Comparison of ENCODE assay signal across 32 cellular contexts in genomic region chr1:170720661-170721060, GRCh38. TPM values are rescaled to one million over a fixed set of nuclear protein-coding genes. Genes with fewer than 3 reads are reported as not detected.
"Had no signal": no experiment of that assay in that cellular context is flagged by ENCODE, and none has a peak within 500 bp of the region (broad histone marks: within the 10 kb centered on the region; RNA-seq: fewer than 3 reads in every experiment).

No MANE protein-coding gene starts in this region.

- H3K9me3 Mint-ChIP-seq: activated B cell treated with CpG ODN at 0.5 μM for 24 hours; activated CD4-positive, alpha-beta memory T cell treated with anti-CD3 and anti-CD28 coated beads for 36 hours; activated naive CD4-positive, alpha-beta T cell treated with anti-CD3 and anti-CD28 coated beads, Interleukin-2, amount 10 ng/mL, durations not matched to agents 7 days and 5 days; activated naive CD8-positive, alpha-beta T cell treated with anti-CD3 and anti-CD28 coated beads, Interleukin-2, amount 50 U/mL, for 24 hours; brain had no signal

- H3K4me3 Mint-ChIP-seq: activated B cell treated with CpG ODN at 0.5 μM for 24 hours; activated CD4-positive, alpha-beta memory T cell treated with anti-CD3 and anti-CD28 coated beads for 36 hours; activated naive CD4-positive, alpha-beta T cell treated with anti-CD3 and anti-CD28 coated beads, Interleukin-2, amount 10 ng/mL, durations not matched to agents 7 days and 5 days; activated naive CD8-positive, alpha-beta T cell; activated naive CD8-positive, alpha-beta T cell treated with anti-CD3 and anti-CD28 coated beads, Interleukin-2, amount 50 U/mL, for 24 hours; brain had no signal

- DNase-seq: activated B cell treated with CpG ODN at 0.5 μM for 24 hours; activated CD4-positive, alpha-beta memory T cell treated with anti-CD3 and anti-CD28 coated beads for 36 hours; activated CD4-positive, alpha-beta T cell treated with anti-CD3 and anti-CD28 coated beads for 4 hours; activated CD4-positive, alpha-beta T cell treated with anti-CD3 and anti-CD28 coated beads, Interleukin-2, amount 50 U/mL, for 1 hour; activated CD4-positive, CD25-positive, alpha-beta regulatory T cell treated with anti-CD3 and anti-CD28 coated beads, Interleukin-2, amount 50 U/mL, for 72 hours; activated CD8-positive, alpha-beta memory T cell treated with anti-CD3 and anti-CD28 coated beads, Interleukin-2, amount 50 U/mL, for 4 hours; activated effector memory CD4-positive, alpha-beta T cell treated with Interleukin-2 at 50 U/mL for 16 hours; activated naive CD4-positive, alpha-beta T cell treated with anti-CD3 and anti-CD28 coated beads, Interleukin-2, amount 10 ng/mL, durations not matched to agents 7 days and 5 days; activated naive CD8-positive, alpha-beta T cell treated with anti-CD3 and anti-CD28 coated beads, Interleukin-2, amount 50 U/mL, for 24 hours; activated T-cell treated with anti-CD3 and anti-CD28 coated beads for 4 hours; activated T-cell treated with anti-CD3 and anti-CD28 coated beads, Interleukin-2, amount 50 U/mL, for 48 hours; anterior cingulate cortex; central memory CD4-positive, alpha-beta T cell; NCI-H1105; NCI-H1417 treated with DMSO at 0.1 percent for 48 hours; NCI-H1930; NCI-H2081 treated with DMSO at 0.1 percent for 48 hours; NCI-H2171; NCI-H510A; NCI-H526; NCI-H748 treated with DMSO at 0.1 percent for 48 hours; NK-92 treated with Interleukin-12 subunit alpha and Interleukin-12 subunit beta, amount 100 ng/mL, for 24 hours; PC-3; Right ventricle myocardium superior; SW 1271; T-helper 1 cell; T-helper 2 cell; T-helper 9 cell had no signal

- H3K4me2 ChIP-seq: KMS-11 had no signal

- H3K9ac ChIP-seq: KMS-11 had no signal

- H3K27ac ChIP-seq: KMS-11, VCaP had no signal

- ATAC-seq: activated naive CD8-positive, alpha-beta T cell treated with anti-CD3 and anti-CD28 coated beads, Interleukin-2, amount 50 U/mL, for 24 hours; PC-3 had no signal

- H3K4me1 Mint-ChIP-seq: activated B cell treated with CpG ODN at 0.5 μM for 24 hours; activated naive CD4-positive, alpha-beta T cell treated with anti-CD3 and anti-CD28 coated beads, Interleukin-2, amount 10 ng/mL, durations not matched to agents 7 days and 5 days; activated naive CD8-positive, alpha-beta T cell treated with anti-CD3 and anti-CD28 coated beads, Interleukin-2, amount 50 U/mL, for 24 hours; brain had no signal

- H3K27ac Mint-ChIP-seq: activated B cell treated with CpG ODN at 0.5 μM for 24 hours; activated CD4-positive, alpha-beta memory T cell treated with anti-CD3 and anti-CD28 coated beads for 36 hours; activated naive CD4-positive, alpha-beta T cell treated with anti-CD3 and anti-CD28 coated beads, Interleukin-2, amount 10 ng/mL, durations not matched to agents 7 days and 5 days; activated naive CD8-positive, alpha-beta T cell; activated naive CD8-positive, alpha-beta T cell treated with anti-CD3 and anti-CD28 coated beads, Interleukin-2, amount 50 U/mL, for 24 hours; brain had no signal

- H3K36me3 Mint-ChIP-seq: activated CD4-positive, alpha-beta memory T cell treated with anti-CD3 and anti-CD28 coated beads for 36 hours; activated naive CD4-positive, alpha-beta T cell treated with anti-CD3 and anti-CD28 coated beads, Interleukin-2, amount 10 ng/mL, durations not matched to agents 7 days and 5 days; activated naive CD8-positive, alpha-beta T cell; brain had no signal

RNA-seq across cellular contexts. Expression of gene PRRX1, which starts 56.7 kb away (rescaled TPM):
- total RNA-seq: activated B cell treated with CpG ODN at 0.5 μM for 24 hours; activated CD4-positive, alpha-beta memory T cell treated with anti-CD3 and anti-CD28 coated beads for 36 hours; PC-3 had no signal
